In the genomic region with DNA sequence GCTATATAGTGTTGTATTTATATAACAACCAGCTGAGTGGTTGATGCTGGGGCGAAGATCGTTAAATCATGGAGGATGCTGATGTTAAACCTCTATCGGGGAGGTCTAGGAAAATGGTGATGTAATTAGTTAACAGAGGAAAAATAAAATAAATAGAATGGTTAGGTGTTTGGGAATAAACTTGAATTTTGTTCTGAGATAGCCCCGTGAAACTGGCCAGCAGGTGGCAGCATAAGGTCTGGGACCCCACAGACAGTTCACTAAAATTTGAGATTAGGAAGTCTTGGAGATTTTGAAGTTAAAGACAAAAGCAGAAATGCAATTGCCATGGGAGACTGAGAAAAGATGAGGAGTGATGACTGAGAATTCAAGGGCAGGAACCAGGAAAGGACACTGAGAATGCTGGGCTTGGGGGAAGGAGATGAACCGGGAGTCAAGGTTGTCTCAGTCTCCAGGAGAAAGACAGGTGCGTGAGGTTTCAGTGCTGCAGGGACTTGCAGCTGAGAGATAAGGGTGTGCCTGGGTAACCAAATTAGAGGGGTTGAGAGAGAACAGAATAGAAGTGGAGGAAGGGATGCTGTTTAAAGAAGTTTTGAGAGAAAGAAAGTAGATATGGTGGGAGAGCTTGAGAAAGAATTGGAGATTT, we compare ENCODE assay signal across 8 cellular contexts.
A peak's percentile ranks its signal among the peaks of the same experiment; 100 is the strongest.
DNase-seq lines count a peak whose midpoint lies in the region; ATAC-seq, FAIRE-seq and TF ChIP-seq lines count a peak whose summit lies in the region.
"Not testable (repeated sequence)": the region's sequence is repeated elsewhere in the genome, so short reads cannot be mapped to it uniquely, and the experiment has no call there.

No MANE protein-coding gene starts in this region.

- peak; percentile 59 for ATAC-seq in GM18517 (IDR thresholded peaks at IDR 0.05; ENCODE audit: unreplicated experiment)
- ATAC-seq in RWPE2 (ENCODE audit: low read depth) = peak; percentile 50; the same call in 1 of the 3 replicates
- ATAC-seq in right lobe of liver = peak; percentile 59 to 69 (median 64)

- H3K36me3 ChIP-seq in RWPE2 (ENCODE audit: low read depth); endothelial cell of umbilical vein (ENCODE audit: control insufficient read depth in 2 of 2, extremely low read depth in 1 of 2, insufficient read depth in 2 of 2, low read length in 2 of 2); right lobe of liver: not testable (repeated sequence)

- WGBS in right lobe of liver (ENCODE audit: insufficient coverage, low coverage, low lambda C conversion rate, missing lambda C conversion rate) = 9% methylated on average over 5 of the region's 6 CpGs

- H3K27ac ChIP-seq in RWPE2 (ENCODE audit: poor library complexity, severe bottlenecking); endothelial cell of umbilical vein (ENCODE audit: insufficient read depth, low read depth, low read length); right lobe of liver: not testable (repeated sequence)

- peak; percentile 82 for FAIRE-seq in endothelial cell of umbilical vein (lab: Jason Lieb, UNC)

- not testable (repeated sequence) for H3K9me3 ChIP-seq in RWPE2 (ENCODE audit: severe bottlenecking); endothelial cell of umbilical vein (replicated peaks; ENCODE audit: control insufficient read depth, insufficient read depth, low read length); right lobe of liver

- peak; percentile 54 for TF ChIP-seq CTCF in AG09319 (IDR thresholded peaks at IDR 0.05; ENCODE audit: low read depth, low read length)
- peak; percentile 58 for TF ChIP-seq CTCF in RWPE2 (IDR thresholded peaks at IDR 0.05; ENCODE audit: poor library complexity, severe bottlenecking)
- peak; percentile 43 to 44 for TF ChIP-seq CTCF in endothelial cell of umbilical vein (IDR thresholded peaks at IDR 0.05; ENCODE audit: extremely low read depth in 1 of 2, insufficient read depth in 1 of 2, low read depth in 1 of 2, low read length in 2 of 2)
- peak; percentile 25 to 68 (median 60) for TF ChIP-seq CTCF in right lobe of liver (IDR thresholded peaks at IDR 0.05)

- intact Hi-C loops in endothelial cell of umbilical vein (cut with micrococcal nuclease); right lobe of liver (cut with DNase I): not testable (repeated sequence)

- not testable (repeated sequence) for H3K9ac ChIP-seq in endothelial cell of umbilical vein (replicated peaks; ENCODE audit: extremely low read depth, insufficient read depth, low read length)

- H3K79me2 ChIP-seq in endothelial cell of umbilical vein (ENCODE audit: control insufficient read depth, insufficient read depth, low read length) = not testable (repeated sequence)

- not testable (repeated sequence) for DNase-seq in AG09319 (ENCODE audit: extremely low read depth, low read depth); RWPE2 (ENCODE audit: low spot score)
- peak; percentile 16 for DNase-seq in M059J (ENCODE audit: low read depth)
- peak; percentile 18 for DNase-seq in activated T-cell treated with anti-CD3 and anti-CD28 coated beads, Interleukin-2, amount 50 U/mL, for 1 hour
- DNase-seq in endothelial cell of umbilical vein (ENCODE audit: low read depth, low spot score) = peak; percentile 12
- DNase-seq in right lobe of liver = peak; percentile 40 to 56 (median 48)
- DNase-seq in stimulated activated CD4-positive, alpha-beta T cell treated with anti-CD3 and anti-CD28 coated beads, Interleukin-1b, Interleukin-23, amount 100 ng/mL, for 48 hours = peak; percentile 6

- dilution Hi-C loops in endothelial cell of umbilical vein (cut with MboI; ENCODE audit: extremely low pct_ligation_motif_present, low sequenced_read_pairs) = not testable (repeated sequence)

- not testable (repeated sequence) for H4K20me1 ChIP-seq in endothelial cell of umbilical vein (replicated peaks; ENCODE audit: control insufficient read depth, extremely low read depth, insufficient read depth, low read length)

- H3K4me1 ChIP-seq in RWPE2 (ENCODE audit: insufficient read depth, poor library complexity, severe bottlenecking); endothelial cell of umbilical vein (ENCODE audit: control insufficient read depth, extremely low read depth, insufficient read depth, low read length); right lobe of liver: not testable (repeated sequence)

- not testable (repeated sequence) for TF ChIP-seq POLR2A in endothelial cell of umbilical vein (IDR thresholded peaks at IDR 0.05; ENCODE audit: low read depth, low read length); right lobe of liver (IDR thresholded peaks at IDR 0.05)

- not testable (repeated sequence) for H3K27me3 ChIP-seq in RWPE2 (ENCODE audit: insufficient read depth, poor library complexity, severe bottlenecking); right lobe of liver
- H3K27me3 ChIP-seq in endothelial cell of umbilical vein (ENCODE audit: control insufficient read depth in 2 of 2, insufficient read depth in 2 of 2, low read length in 2 of 2) = peaks cover 10 to 11% of the 10 kb centered on the region in 2 experiments

- H3K4me2 ChIP-seq in endothelial cell of umbilical vein (ENCODE audit: insufficient read depth, low read length) = not testable (repeated sequence)

- not testable (repeated sequence) for BruUV-seq in endothelial cell of umbilical vein (replicated peaks; lab: Mats Ljungman, UMichigan)

- CTCF ChIA-PET in endothelial cell of umbilical vein (lab: Charles Lee) = not testable (repeated sequence)

- H3K9me1 ChIP-seq in endothelial cell of umbilical vein (replicated peaks; ENCODE audit: control insufficient read depth, extremely low read depth, insufficient read depth, low read length) = not testable (repeated sequence)

- H2AFZ ChIP-seq in endothelial cell of umbilical vein (ENCODE audit: low read depth, low read length) = not testable (repeated sequence)

- POLR2A ChIA-PET in endothelial cell of umbilical vein (lab: Charles Lee) = not testable (repeated sequence)

- H3K4me3 ChIP-seq in RWPE2 (ENCODE audit: severe bottlenecking); endothelial cell of umbilical vein (replicated peaks in 1 of 3; ENCODE audit: insufficient read depth in 1 of 3, low read depth in 1 of 3, low read length in 3 of 3); right lobe of liver: not testable (repeated sequence)
